ENCODE assay signal across 23 cellular contexts in genomic region chr5:138901716-138902115, GRCh38. TPM values are rescaled to one million over a fixed set of nuclear protein-coding genes. Genes with fewer than 3 reads are reported as not detected.
DNase-seq lines count a peak whose midpoint lies in the region; ATAC-seq and TF ChIP-seq lines count a peak whose summit lies in the region.
"Had no signal": no experiment of that assay in that cellular context is flagged by ENCODE, and none has a peak within 500 bp of the region (broad histone marks: within the 10 kb centered on the region; RNA-seq: fewer than 3 reads in every experiment).

No MANE protein-coding gene starts in this region.

- BruUV-seq in A673 (replicated peaks; lab: Mats Ljungman, UMichigan): no TSS peak

- H3K36me3 ChIP-seq in A673 (ENCODE audit: insufficient read depth, low read length, poor library complexity, severe bottlenecking): no peaks in the 10 kb centered on the region

- no peaks in the 10 kb centered on the region for H3K9me3 ChIP-seq in A673 (ENCODE audit: low read depth, low read length, poor library complexity, severe bottlenecking)
- H3K9me3 ChIP-seq: SJCRH30, upper lobe of left lung had no signal

- peaks cover 26% of the 10 kb centered on the region for H3K4me1 ChIP-seq in A673 (ENCODE audit: insufficient read depth, low read length, poor library complexity, severe bottlenecking)
- H3K4me1 ChIP-seq: parathyroid adenoma, SJCRH30 had no signal

- H3K27me3 ChIP-seq in A673 (replicated peaks; ENCODE audit: insufficient read depth, low read depth, low read length, poor library complexity): no peaks in the 10 kb centered on the region
- H3K27me3 ChIP-seq: SJCRH30, upper lobe of left lung had no signal

- peak overlapping the region; percentile 79 for H3K27ac Mint-ChIP-seq in glutamatergic neuron (ENCODE audit: unreplicated experiment)
- H3K27ac Mint-ChIP-seq: activated T-helper 17 cell treated with anti-CD3 and anti-CD28 coated beads, Interleukin-2, amount 50 U/mL, for 72 hours; CD8-positive, alpha-beta T cell; stimulated activated memory B cell treated with anti-CD40 and anti-IgM and Interleukin-4, amounts not matched to agents 10 μg/mL and 1 μg/mL and 100 μg/mL, for 72 hours had no signal

- H3K27me3 Mint-ChIP-seq in glutamatergic neuron (ENCODE audit: unreplicated experiment): no peaks in the 10 kb centered on the region
- H3K27me3 Mint-ChIP-seq: activated T-helper 17 cell treated with anti-CD3 and anti-CD28 coated beads, Interleukin-2, amount 50 U/mL, for 72 hours; stimulated activated memory B cell treated with anti-CD40 and anti-IgM and Interleukin-4, amounts not matched to agents 10 μg/mL and 1 μg/mL and 100 μg/mL, for 72 hours had no signal

- peaks cover 5% of the 10 kb centered on the region for H3K36me3 Mint-ChIP-seq in glutamatergic neuron (ENCODE audit: unreplicated experiment)
- H3K36me3 Mint-ChIP-seq: CD8-positive, alpha-beta T cell had no signal

- POLR2A ChIA-PET in A673 (lab: Charles Lee; ENCODE audit: low non-redundant PET): interaction anchor here (0.6 kb wide), 1 partner anchor 340 kb away, joined by 5 read pairs; no protein-coding TSS in a partner anchor

- no peak overlapping the region for H3K27ac ChIP-seq in A673 (ENCODE audit: low read depth, low read length, poor library complexity, severe bottlenecking)
- H3K27ac ChIP-seq: parathyroid adenoma, SJCRH30 had no signal

- ATAC-seq in GM21723 (IDR thresholded peaks at IDR 0.05; ENCODE audit: unreplicated experiment): no peak
- ATAC-seq: activated T-helper 17 cell treated with anti-CD3 and anti-CD28 coated beads, Interleukin-2, amount 50 U/mL, for 72 hours; CD8-positive, alpha-beta T cell; HepG2; stimulated activated memory B cell treated with anti-CD40 and anti-IgM and Interleukin-4, amounts not matched to agents 10 μg/mL and 1 μg/mL and 100 μg/mL, for 72 hours had no signal

- peaks cover 9% of the 10 kb centered on the region for H3K9me3 Mint-ChIP-seq in glutamatergic neuron (ENCODE audit: unreplicated experiment)
- H3K9me3 Mint-ChIP-seq: activated T-helper 17 cell treated with anti-CD3 and anti-CD28 coated beads, Interleukin-2, amount 50 U/mL, for 72 hours; CD8-positive, alpha-beta T cell had no signal

- no peak overlapping the region for H3K4me3 Mint-ChIP-seq in glutamatergic neuron (ENCODE audit: unreplicated experiment)
- H3K4me3 Mint-ChIP-seq: activated T-helper 17 cell treated with anti-CD3 and anti-CD28 coated beads, Interleukin-2, amount 50 U/mL, for 72 hours; CD8-positive, alpha-beta T cell; stimulated activated memory B cell treated with anti-CD40 and anti-IgM and Interleukin-4, amounts not matched to agents 10 μg/mL and 1 μg/mL and 100 μg/mL, for 72 hours had no signal

- DNase-seq in A673 (ENCODE audit: low spot score): peak; percentile 51
- DNase-seq in NCI-H69 (lab: John Stamatoyannopoulos, UW): peak; percentile 62
- DNase-seq in glutamatergic neuron: no peak
- peak; percentile 22 for DNase-seq in putamen (ENCODE audit: low spot score)
- DNase-seq in stimulated activated CD8-positive, alpha-beta memory T cell treated with anti-CD3 and anti-CD28 coated beads, Interleukin-4, amount 100 ng/mL, for 48 hours: no peak
- DNase-seq in COLO829 (ENCODE audit: low spot score): no peak
- no peak for DNase-seq in activated naive CD4-positive, alpha-beta T cell treated with Interleukin-2 at 50 U/mL for 16 hours
- DNase-seq: activated CD4-positive, CD25-positive, alpha-beta regulatory T cell treated with anti-CD3 and anti-CD28 coated beads, Interleukin-2, amount 50 U/mL, for 72 hours; CD8-positive, alpha-beta T cell; central memory CD4-positive, alpha-beta T cell; effector memory CD4-positive, alpha-beta T cell; NCI-H2029; NCI-H524; SJCRH30; stimulated activated CD4-positive, alpha-beta T cell treated with anti-CD3 and anti-CD28 coated beads, Interleukin-12 subunit alpha, Interleukin-12 subunit beta, amount 100 ng/mL, for 4 hours; T-helper 2 cell had no signal

- TF ChIP-seq CTCF in A673 (conservative IDR thresholded peaks at IDR 0.05; ENCODE audit: low read depth, low read length) (no peak), glutamatergic neuron (IDR thresholded peaks at IDR 0.05; ENCODE audit: partially characterized antibody, unreplicated experiment) (no peak)

- CTCF ChIA-PET in A673 (lab: Charles Lee): interaction anchor here (0.7 kb wide), 1 partner anchor 52 kb away, joined by 3 read pairs; no protein-coding TSS in a partner anchor

- H3K4me1 Mint-ChIP-seq in glutamatergic neuron (ENCODE audit: low read depth, unreplicated experiment): peaks cover 10% of the 10 kb centered on the region
- H3K4me1 Mint-ChIP-seq: activated T-helper 17 cell treated with anti-CD3 and anti-CD28 coated beads, Interleukin-2, amount 50 U/mL, for 72 hours had no signal

- intact Hi-C loops in A673 (cut with micrococcal nuclease; ENCODE audit: unreplicated experiment): no loop called here

- no peak overlapping the region for H3K4me3 ChIP-seq in A673 (ENCODE audit: low read depth, low read length, poor library complexity, severe bottlenecking)
- H3K4me3 ChIP-seq: SJCRH30, upper lobe of left lung had no signal

RNA-seq across cellular contexts. Expression of gene LRRTM2, which starts 26.6 kb away (rescaled TPM):
- 0.39 and 0.67 TPM in 2 replicates for total RNA-seq in A673 (2021)
- 28.9 TPM for total RNA-seq in glutamatergic neuron (ENCODE audit: unreplicated experiment)
- total RNA-seq: activated CD8-positive, alpha-beta memory T cell treated with anti-CD3 and anti-CD28 coated beads for 36 hours; HepG2 had no signal

Comparison
In these comparisons a context has a peak if more than half of its experiments do, and no peak if none do; other contexts are left out.
1. DNase-seq: peak in A673 (single experiment), NCI-H69 (single experiment) and putamen (single experiment); none in glutamatergic neuron (single experiment), stimulated activated CD8-positive, alpha-beta memory T cell treated with anti-CD3 and anti-CD28 coated beads, Interleukin-4, amount 100 ng/mL, for 48 hours (single experiment), COLO829 (single experiment) and activated naive CD4-positive, alpha-beta T cell treated with Interleukin-2 at 50 U/mL for 16 hours (single experiment).
2. RNA of gene LRRTM2, which starts 26.6 kb away (total RNA-seq): 28.9 TPM in glutamatergic neuron (single experiment); 0.39 to 0.67 TPM in A673; every median in the first group is over 10 times any median in the second.